Comparison of ENCODE assay signal across 21 cellular contexts in the genomic region with DNA sequence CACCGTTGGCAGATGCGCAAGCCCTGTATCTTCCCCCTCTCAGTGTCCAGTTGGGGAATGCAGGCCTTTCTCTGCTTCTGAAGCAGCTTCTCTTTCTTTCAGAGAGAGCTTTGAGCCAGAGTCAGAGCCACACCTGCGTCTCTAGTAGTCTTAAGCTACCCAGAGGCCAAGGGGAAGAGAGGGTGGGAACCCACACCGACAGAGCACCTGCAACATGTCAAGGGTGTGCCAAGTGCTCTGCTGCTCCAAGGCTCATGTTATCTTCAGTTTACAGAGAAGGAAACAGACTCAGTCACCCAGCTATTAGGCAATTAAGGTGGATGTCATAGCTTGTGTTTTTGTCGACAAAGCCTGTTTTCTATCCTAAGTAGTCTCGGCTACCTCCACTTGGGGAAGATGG. TPM values are rescaled to one million over a fixed set of nuclear protein-coding genes. Genes with fewer than 3 reads are reported as not detected.
DNase-seq lines count a peak whose midpoint lies in the region; ATAC-seq, FAIRE-seq and TF ChIP-seq lines count a peak whose summit lies in the region.
"Had no signal": no experiment of that assay in that cellular context is flagged by ENCODE, and none has a peak within 500 bp of the region (broad histone marks: within the 10 kb centered on the region; RNA-seq: fewer than 3 reads in every experiment).

No MANE protein-coding gene starts in this region.

- intact Hi-C loops in activated CD4-positive, alpha-beta T cell treated with anti-CD3 and anti-CD28 coated beads, Interleukin-2, amount 10 ng/mL, durations not matched to agents 24 days and 14 days (cut with micrococcal nuclease), result no loop called here

- DNase-seq in activated CD4-positive, alpha-beta T cell treated with anti-CD3 and anti-CD28 coated beads, Interleukin-2, amount 10 ng/mL, durations not matched to agents 24 days and 14 days, result no peak
- no peak for DNase-seq in activated CD4-positive, alpha-beta T cell treated with anti-CD3 and anti-CD28 coated beads, Interleukin-2, amount 50 U/mL, for 1 hour
- DNase-seq in fibroblast of pulmonary artery (ENCODE audit: low read depth) (peak; percentile 29), A172 (ENCODE audit: low spot score) (no peak), GM12892 (ENCODE audit: insufficient read length) (no peak)
- DNase-seq: activated CD4-positive, CD25-positive, alpha-beta regulatory T cell; activated naive CD4-positive, alpha-beta T cell treated with anti-CD3 and anti-CD28 coated beads, Interleukin-2, amount 10 ng/mL, durations not matched to agents 7 days and 5 days; effector CD4-positive, alpha-beta T cell; NCI-H146; NCI-H446; PC-9; SW 1271 had no signal

- H3K36me3 ChIP-seq in KOPT-K1 (ENCODE audit: insufficient read depth, low read length), result no peaks in the 10 kb centered on the region
- H3K36me3 ChIP-seq in neutrophil, result no peaks in the 10 kb centered on the region
- H3K36me3 ChIP-seq: vagina had no signal

- FAIRE-seq in GM12892 (lab: Jason Lieb, UNC), result no peak
- FAIRE-seq: bronchial epithelial cell had no signal

- H3K4me3 ChIP-seq in fibroblast of pulmonary artery (replicated peaks; ENCODE audit: low read depth, low read length) (no peak overlapping the region), neutrophil (ENCODE audit: low read depth in 1 of 2, low read length in 1 of 2) (peak overlapping the region; percentile 2 to 48)
- H3K4me3 ChIP-seq: PC-9, vagina had no signal

- H3K4me1 Mint-ChIP-seq in activated CD4-positive, alpha-beta T cell treated with anti-CD3 and anti-CD28 coated beads, Interleukin-2, amount 10 ng/mL, durations not matched to agents 24 days and 14 days, result peaks cover 14% of the 10 kb centered on the region
- H3K4me1 Mint-ChIP-seq: nephron had no signal

- peak overlapping the region; percentile 47 for H3K4me3 Mint-ChIP-seq in activated CD4-positive, alpha-beta T cell treated with anti-CD3 and anti-CD28 coated beads, Interleukin-2, amount 10 ng/mL, durations not matched to agents 24 days and 14 days
- H3K4me3 Mint-ChIP-seq: activated naive CD4-positive, alpha-beta T cell treated with anti-CD3 and anti-CD28 coated beads, Interleukin-2, amount 10 ng/mL, durations not matched to agents 7 days and 5 days; nephron; stimulated activated naive CD8-positive, alpha-beta T cell treated with anti-CD3 and anti-CD28 coated beads, Interleukin-15, Interleukin-2, amounts not matched to agents 100 ng/mL and 50 ng/mL, for 24 hours had no signal

- TF ChIP-seq CTCF in fibroblast of pulmonary artery (IDR thresholded peaks at IDR 0.05; ENCODE audit: low read length, missing control alignments), result no peak
- no peak for TF ChIP-seq CTCF in neutrophil (IDR thresholded peaks at IDR 0.05)

- TF ChIP-seq POLR2A in GM12892 (IDR thresholded peaks at IDR 0.05; ENCODE audit: low read depth, low read length), result no peak

- H3K9me3 ChIP-seq in KOPT-K1 (ENCODE audit: insufficient read depth, low read length, poor library complexity, severe bottlenecking) (peaks cover 5% of the 10 kb centered on the region), neutrophil (no peaks in the 10 kb centered on the region)
- H3K9me3 ChIP-seq: vagina had no signal

- H3K27ac ChIP-seq in KOPT-K1 (ENCODE audit: low read depth, low read length, poor library complexity, severe bottlenecking) (peak overlapping the region; percentile 52), neutrophil (peak overlapping the region; percentile 86)
- H3K27ac ChIP-seq: KMS-11, PC-9, vagina had no signal

- peaks cover 33 to 37% of the 10 kb centered on the region in 2 experiments for H3K4me1 ChIP-seq in neutrophil (ENCODE audit: control insufficient read depth in 1 of 2, insufficient read depth in 1 of 2, low read depth in 1 of 2, low read length in 1 of 2)
- H3K4me1 ChIP-seq: vagina had no signal

- peaks cover 2% of the 10 kb centered on the region for H3K36me3 Mint-ChIP-seq in activated CD4-positive, alpha-beta T cell treated with anti-CD3 and anti-CD28 coated beads, Interleukin-2, amount 10 ng/mL, durations not matched to agents 24 days and 14 days (ENCODE audit: low read depth)
- H3K36me3 Mint-ChIP-seq: activated naive CD4-positive, alpha-beta T cell treated with anti-CD3 and anti-CD28 coated beads, Interleukin-2, amount 10 ng/mL, durations not matched to agents 7 days and 5 days had no signal

- ATAC-seq in GM18520 (IDR thresholded peaks at IDR 0.05; ENCODE audit: unreplicated experiment), result no peak
- ATAC-seq: left lobe of liver had no signal

- peaks cover 7% of the 10 kb centered on the region for H3K27me3 ChIP-seq in neutrophil
- H3K27me3 ChIP-seq: vagina had no signal

- H3K27me3 Mint-ChIP-seq in activated CD4-positive, alpha-beta T cell treated with anti-CD3 and anti-CD28 coated beads, Interleukin-2, amount 10 ng/mL, durations not matched to agents 24 days and 14 days, result peaks cover 16% of the 10 kb centered on the region
- H3K27me3 Mint-ChIP-seq: stimulated activated naive CD8-positive, alpha-beta T cell treated with anti-CD3 and anti-CD28 coated beads, Interleukin-15, Interleukin-2, amounts not matched to agents 100 ng/mL and 50 ng/mL, for 24 hours had no signal

- H3K9me3 Mint-ChIP-seq in activated CD4-positive, alpha-beta T cell treated with anti-CD3 and anti-CD28 coated beads, Interleukin-2, amount 10 ng/mL, durations not matched to agents 24 days and 14 days, result no peaks in the 10 kb centered on the region
- H3K9me3 Mint-ChIP-seq: activated naive CD4-positive, alpha-beta T cell treated with anti-CD3 and anti-CD28 coated beads, Interleukin-2, amount 10 ng/mL, durations not matched to agents 7 days and 5 days; stimulated activated naive CD8-positive, alpha-beta T cell treated with anti-CD3 and anti-CD28 coated beads, Interleukin-15, Interleukin-2, amounts not matched to agents 100 ng/mL and 50 ng/mL, for 24 hours had no signal

- H3K27ac Mint-ChIP-seq in activated CD4-positive, alpha-beta T cell treated with anti-CD3 and anti-CD28 coated beads, Interleukin-2, amount 10 ng/mL, durations not matched to agents 24 days and 14 days, result no peak overlapping the region
- H3K27ac Mint-ChIP-seq: activated naive CD4-positive, alpha-beta T cell treated with anti-CD3 and anti-CD28 coated beads, Interleukin-2, amount 10 ng/mL, durations not matched to agents 7 days and 5 days; nephron; stimulated activated naive CD8-positive, alpha-beta T cell treated with anti-CD3 and anti-CD28 coated beads, Interleukin-15, Interleukin-2, amounts not matched to agents 100 ng/mL and 50 ng/mL, for 24 hours had no signal

RNA-seq across cellular contexts. Expression of gene RNF212, which starts 22.7 kb away (rescaled TPM):
- total RNA-seq in activated CD4-positive, alpha-beta T cell treated with anti-CD3 and anti-CD28 coated beads, Interleukin-2, amount 10 ng/mL, durations not matched to agents 24 days and 14 days, result 1.0 and 1.8 TPM in 2 replicates
- total RNA-seq in A172 (2014; rRNA removed; shearing (Covaris generic)), result not detected in 2 replicates
- polyA plus RNA-seq in GM12892 (2012; ENCODE audit: missing spikeins), result not detected

RNA-seq across cellular contexts. Expression of gene SPON2, which starts 36.4 kb away (rescaled TPM):
- total RNA-seq in activated CD4-positive, alpha-beta T cell treated with anti-CD3 and anti-CD28 coated beads, Interleukin-2, amount 10 ng/mL, durations not matched to agents 24 days and 14 days, result 20.7 and 21.6 TPM in 2 replicates
- total RNA-seq in A172 (2014; rRNA removed; shearing (Covaris generic)), result 7.6 and 16.2 TPM in 2 replicates
- polyA plus RNA-seq in GM12892 (2012; ENCODE audit: missing spikeins), result 7.5 TPM
